ENCODE assay signal across 5 cellular contexts in the genomic region with DNA sequence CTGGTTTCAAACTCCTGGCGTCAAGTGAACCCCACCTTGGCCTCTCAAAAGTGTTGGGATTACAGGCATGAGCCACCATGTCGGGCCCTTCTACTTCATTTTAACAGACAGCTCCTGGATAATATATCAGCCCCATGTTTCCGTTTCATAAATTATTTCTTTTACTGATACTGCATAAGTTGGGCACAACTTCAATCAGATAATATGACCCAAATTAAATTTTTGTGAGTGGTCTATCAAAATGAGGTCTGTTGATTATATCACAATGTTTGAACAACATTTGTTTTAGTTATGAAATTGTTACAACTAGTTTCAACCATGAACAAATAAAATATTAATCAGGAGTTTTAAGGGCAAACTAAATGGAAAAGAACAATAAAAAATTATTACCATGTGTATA.
A peak's percentile ranks its signal among the peaks of the same experiment; 100 is the strongest.
DNase-seq lines count a peak whose midpoint lies in the region; ATAC-seq, FAIRE-seq and TF ChIP-seq lines count a peak whose summit lies in the region.
"Not testable (repeated sequence)": the region's sequence is repeated elsewhere in the genome, so short reads cannot be mapped to it uniquely, and the experiment has no call there.

No MANE protein-coding gene starts in this region.

- H3K4me1 ChIP-seq in BE2C; SK-N-SH (ENCODE audit: control insufficient read depth in 1 of 2, insufficient read depth in 2 of 2, low read depth in 1 of 2, low read length in 1 of 2); astrocyte (ENCODE audit: insufficient read depth, low read length): not testable (repeated sequence)

- not testable (repeated sequence) for H3K79me2 ChIP-seq in SK-N-SH (ENCODE audit: insufficient read depth); astrocyte (ENCODE audit: insufficient read depth, low read length)

- H3K4me3 ChIP-seq in BE2C (ENCODE audit: low read depth, low read length); SK-N-SH (ENCODE audit: low read depth in 2 of 2, low read length in 1 of 2); astrocyte (ENCODE audit: insufficient read depth, low read depth, low read length): not testable (repeated sequence)

- H2AFZ ChIP-seq in SK-N-SH (ENCODE audit: low read depth); astrocyte (ENCODE audit: low read depth, low read length): not testable (repeated sequence)

- CTCF ChIA-PET in SK-N-SH (lab: Yijun Ruan, JAX), result not testable (repeated sequence)

- TF ChIP-seq CTCF in BE2C (IDR thresholded peaks at IDR 0.05; ENCODE audit: low read depth, low read length); SK-N-SH (IDR thresholded peaks at IDR 0.05); astrocyte (IDR thresholded peaks at IDR 0.05; ENCODE audit: insufficient read depth, low read depth, low read length): not testable (repeated sequence)

- ATAC-seq in T-helper 17 cell, result not testable (repeated sequence)

- POLR2A ChIA-PET in SK-N-SH (lab: Yijun Ruan, JAX), result not testable (repeated sequence)

- not testable (repeated sequence) for H3K4me3 Mint-ChIP-seq in T-helper 17 cell; astrocyte (ENCODE audit: unreplicated experiment)

- not testable (repeated sequence) for H3K9me3 ChIP-seq in BE2C; SK-N-SH; T-helper 17 cell (ENCODE audit: control insufficient read depth, low read length, poor library complexity, severe bottlenecking); astrocyte (ENCODE audit: insufficient read depth, low read depth, low read length)

- not testable (repeated sequence) for H3K9me2 ChIP-seq in SK-N-SH

- not testable (repeated sequence) for H3K36me3 Mint-ChIP-seq in T-helper 17 cell (ENCODE audit: low read depth)
- H3K36me3 Mint-ChIP-seq in astrocyte (ENCODE audit: low read depth, unreplicated experiment), result peaks cover 10% of the 10 kb centered on the region

- H3K27me3 ChIP-seq in BE2C; SK-N-SH (ENCODE audit: insufficient read depth); astrocyte (ENCODE audit: insufficient read depth, low read length): not testable (repeated sequence)

- not testable (repeated sequence) for H3K27ac ChIP-seq in SK-N-SH (ENCODE audit: low read depth in 2 of 2, low read length in 1 of 2); astrocyte (ENCODE audit: low read depth, low read length)

- H3K27ac Mint-ChIP-seq in T-helper 17 cell, result peak overlapping the region; percentile 75
- not testable (repeated sequence) for H3K27ac Mint-ChIP-seq in astrocyte (ENCODE audit: unreplicated experiment)

- FAIRE-seq in astrocyte (lab: Jason Lieb, UNC), result peak; percentile 80
- FAIRE-seq in endometrium (lab: Jason Lieb, UNC), result peak; percentile 61

- peak in 1 of 2 experiments; percentile 36; a peak in 1 of 4 replicates for TF ChIP-seq EP300 in SK-N-SH (IDR thresholded peaks at IDR 0.05; ENCODE audit: borderline replicate concordance in 1 of 2, low read depth in 1 of 2, low read length in 1 of 2)

- 63% methylated on average over 3 of the region's 3 CpGs for WGBS in SK-N-SH (ENCODE audit: low lambda C conversion rate)

- DNase-seq in BE2C, result peak; percentile 15
- DNase-seq in SK-N-SH, result peak; percentile 18
- DNase-seq in T-helper 17 cell; astrocyte (ENCODE audit: low read depth): not testable (repeated sequence)

- H3K4me2 ChIP-seq in SK-N-SH; astrocyte (ENCODE audit: low read length): not testable (repeated sequence)

- not testable (repeated sequence) for H4K20me1 ChIP-seq in SK-N-SH (ENCODE audit: insufficient read depth); astrocyte (ENCODE audit: insufficient read depth, low read length)

- H3K9ac ChIP-seq in SK-N-SH; astrocyte (ENCODE audit: low read length): not testable (repeated sequence)

- not testable (repeated sequence) for H3K27me3 Mint-ChIP-seq in T-helper 17 cell; astrocyte (ENCODE audit: low read depth, unreplicated experiment)

- not testable (repeated sequence) for H3K36me3 ChIP-seq in BE2C; astrocyte (ENCODE audit: insufficient read depth, low read length)
- peaks cover 15 to 48% of the 10 kb centered on the region in 2 experiments for H3K36me3 ChIP-seq in SK-N-SH (replicated peaks in 1 of 2; ENCODE audit: control insufficient read depth in 1 of 2, insufficient read depth in 2 of 2, low read length in 1 of 2)

- not testable (repeated sequence) for H3K9me3 Mint-ChIP-seq in astrocyte (ENCODE audit: unreplicated experiment)

- H3F3A ChIP-seq in SK-N-SH (replicated peaks; ENCODE audit: insufficient read depth), result not testable (repeated sequence)

- H3K4me1 Mint-ChIP-seq in T-helper 17 cell; astrocyte (ENCODE audit: low read depth, unreplicated experiment): not testable (repeated sequence)

- TF ChIP-seq RAD21 in SK-N-SH (IDR thresholded peaks at IDR 0.05; ENCODE audit: low read length), result not testable (repeated sequence)

TF ChIP-seq in SK-N-SH, 30 proteins besides CTCF, POLR2A, EP300 and RAD21:
- TF ChIP-seq RCOR1 (IDR thresholded peaks at IDR 0.05; ENCODE audit: low read length) (peak; percentile 33; the same call in 1 of the 2 replicates), GATA2 (CRISPR knock-in tag; IDR thresholded peaks at IDR 0.05) (peak; percentile 61; the same call in 1 of the 2 replicates)
